In genomic region chr15:67884514-67885225, GRCh38 we compare ENCODE assay signal across 8 cellular contexts. TPM values are rescaled to one million over a fixed set of nuclear protein-coding genes. Genes with fewer than 3 reads are reported as not detected.
A peak's percentile ranks its signal among the peaks of the same experiment; 100 is the strongest.
DNase-seq lines count a peak whose midpoint lies in the region; ATAC-seq lines count a peak whose summit lies in the region.

No MANE protein-coding gene starts in this region.

- H3K4me1 ChIP-seq in mucosa of rectum (ENCODE audit: control insufficient read depth in 2 of 2, insufficient read depth in 2 of 2, low read length in 2 of 2): peaks cover 0 to 14% of the 10 kb centered on the region in 2 donors

- ATAC-seq in esophagus mucosa (peak; percentile 83), HG03025 (IDR thresholded peaks at IDR 0.05; ENCODE audit: low FRiP score, unreplicated experiment) (no peak)

- peak; percentile 8 for DNase-seq in NCI-H1092 treated with DMSO at 0.1 percent for 48 hours (lab: John Stamatoyannopoulos, UW)
- no peak for DNase-seq in NCI-H1092 (lab: John Stamatoyannopoulos, UW)
- peak; percentile 39 for DNase-seq in NOMO-1 treated with dmso at 0.1 percent for 144 hours (lab: John Stamatoyannopoulos, UW; ENCODE audit: unreplicated experiment)
- DNase-seq in activated T-cell treated with anti-CD3 and anti-CD28 coated beads, Interleukin-2, amount 50 U/mL, for 1 hour: peak; percentile 64
- DNase-seq in stimulated activated CD8-positive, alpha-beta memory T cell treated with anti-CD3 and anti-CD28 coated beads, Interleukin-4, amount 100 ng/mL, for 4 hours (ENCODE audit: low read depth in 2 of 2, low spot score in 1 of 2): peak; percentile 23 to 24

- peak overlapping the region; percentile 73 to 83 for H3K9ac ChIP-seq in mucosa of rectum (ENCODE audit: low read depth in 1 of 2, low read length in 2 of 2)

- peak overlapping the region; percentile 71 to 75 for H3K4me3 ChIP-seq in mucosa of rectum (ENCODE audit: low read length in 2 of 2)

- no peaks in the 10 kb centered on the region for H3K9me3 ChIP-seq in mucosa of rectum (ENCODE audit: control insufficient read depth in 2 of 2, low read length in 2 of 2)

- peak overlapping the region; percentile 75 to 89 for H3K27ac ChIP-seq in mucosa of rectum (ENCODE audit: low read depth in 2 of 2, low read length in 2 of 2)

- no peaks in the 10 kb centered on the region for H3K27me3 ChIP-seq in mucosa of rectum (ENCODE audit: control insufficient read depth in 2 of 2, insufficient read depth in 2 of 2, low read length in 2 of 2)

- H3K36me3 ChIP-seq in mucosa of rectum (ENCODE audit: control insufficient read depth in 2 of 2, insufficient read depth in 2 of 2, low read length in 2 of 2): no peaks in the 10 kb centered on the region

RNA-seq across cellular contexts. Expression of gene RNU6-1, which starts 44.8 kb away (rescaled TPM):
- not detected for total RNA-seq in esophagus mucosa

RNA-seq across cellular contexts. Expression of gene SKOR1, which starts 59.4 kb away (rescaled TPM):
- total RNA-seq in esophagus mucosa: 0.08 TPM
